Comparison of ENCODE assay signal across 8 cellular contexts in the genomic region with DNA sequence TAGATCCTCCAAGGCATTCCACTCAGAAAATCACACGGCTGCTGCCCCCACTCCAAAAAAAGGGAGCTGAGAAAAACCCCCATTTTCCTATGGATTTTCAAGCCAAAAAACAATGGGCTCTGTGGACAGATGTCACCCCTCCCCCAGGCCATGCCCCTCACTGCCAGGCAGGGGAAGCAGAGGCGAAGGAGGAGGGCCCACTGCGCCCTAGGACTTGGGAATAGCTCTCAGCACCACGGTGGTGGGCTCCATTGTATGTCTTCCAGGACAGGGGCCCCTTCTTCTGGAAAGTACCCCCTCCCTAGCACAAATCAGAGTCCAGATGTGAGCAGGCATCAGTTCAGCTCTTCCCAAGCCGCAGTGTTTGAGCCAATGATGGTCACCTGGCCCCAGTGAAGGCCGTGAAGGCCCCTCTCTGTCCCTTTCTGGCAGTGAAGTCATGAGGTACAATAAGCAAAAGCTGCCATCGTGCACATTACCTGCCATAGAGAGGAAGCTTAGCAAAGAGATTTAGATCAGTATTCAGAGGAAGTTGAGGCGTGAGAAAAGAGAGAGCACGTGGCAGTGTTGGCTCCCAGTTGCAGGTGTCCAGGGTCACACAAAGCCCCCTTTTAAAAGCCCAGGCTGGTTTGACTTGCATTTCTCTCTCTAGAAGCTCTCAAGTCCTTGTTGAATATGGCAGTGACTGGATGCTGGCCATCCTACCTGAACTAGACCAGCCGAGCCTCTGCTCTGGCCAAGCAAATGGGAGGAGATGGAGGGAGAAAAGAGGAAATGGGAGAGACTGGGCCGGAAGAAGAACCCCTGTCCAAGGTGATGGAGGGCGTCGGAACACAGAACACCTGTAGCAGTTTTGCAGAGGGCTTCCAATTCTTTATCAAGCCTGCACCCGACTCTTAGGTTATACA.
DNase-seq lines count a peak whose midpoint lies in the region; ATAC-seq and TF ChIP-seq lines count a peak whose summit lies in the region.

No MANE protein-coding gene starts in this region.

- WGBS in esophagus squamous epithelium, 2 donors = 61 to 66% methylated on average over 11 to 12 of the region's 14 CpGs

- H3K9me3 ChIP-seq in SJSA1 (replicated peaks) = no peaks in the 10 kb centered on the region
- no peaks in the 10 kb centered on the region for H3K9me3 ChIP-seq in esophagus squamous epithelium
- H3K9me3 ChIP-seq in skeletal muscle tissue (ENCODE audit: control insufficient read depth in 3 of 3, low read length in 3 of 3) = no peaks in the 10 kb centered on the region

- H3K9ac ChIP-seq in skeletal muscle tissue (ENCODE audit: low read depth in 1 of 3, low read length in 3 of 3) = peak overlapping the region; percentile 43 to 74 (median 66)

- intact Hi-C loops in esophagus squamous epithelium (cut with DNase I) = loop anchor here (10.0 kb wide), 1 partner anchor 255 kb away; no protein-coding TSS in a partner anchor

- H3K4me1 ChIP-seq in SJSA1 (replicated peaks) (peaks cover 87% of the 10 kb centered on the region), esophagus squamous epithelium (peaks cover 38 to 73% (median 55%) of the 10 kb centered on the region in 3 donors), skeletal muscle tissue (ENCODE audit: control insufficient read depth in 3 of 3, insufficient read depth in 3 of 3, low read length in 3 of 3) (peaks cover 42 to 70% (median 51%) of the 10 kb centered on the region in 3 donors)

- H3K4me3 ChIP-seq in SJSA1 (no peak overlapping the region), esophagus squamous epithelium (peak overlapping the region in 1 of 4 donors; percentile 37), skeletal muscle tissue (ENCODE audit: low read length in 3 of 3) (peak overlapping the region in 1 of 3 donors; percentile 1)

- H3K36me3 ChIP-seq in SJSA1 = no peaks in the 10 kb centered on the region
- H3K36me3 ChIP-seq in esophagus squamous epithelium = no peaks in the 10 kb centered on the region
- no peaks in the 10 kb centered on the region for H3K36me3 ChIP-seq in skeletal muscle tissue (ENCODE audit: control insufficient read depth in 3 of 3, insufficient read depth in 3 of 3, low read length in 3 of 3)

- H3K27ac ChIP-seq in SJSA1 (peak overlapping the region; percentile 92), esophagus squamous epithelium (peak overlapping the region; percentile 85 to 97 (median 89)), skeletal muscle tissue (ENCODE audit: low read depth, low read length) (peak overlapping the region; percentile 85)

- no peak for ATAC-seq in HG03159 (IDR thresholded peaks at IDR 0.05; ENCODE audit: unreplicated experiment)
- no peak for ATAC-seq in GM18909 (IDR thresholded peaks at IDR 0.05; ENCODE audit: poor library complexity, unreplicated experiment)

- TF ChIP-seq POLR2A in GM18526 (IDR thresholded peaks at IDR 0.05; ENCODE audit: extremely low read depth, insufficient read length) (peak; percentile 1), esophagus squamous epithelium (IDR thresholded peaks at IDR 0.05) (no peak)

- H3K27me3 ChIP-seq in SJSA1 (replicated peaks) = no peaks in the 10 kb centered on the region
- H3K27me3 ChIP-seq in esophagus squamous epithelium = no peaks in the 10 kb centered on the region
- no peaks in the 10 kb centered on the region for H3K27me3 ChIP-seq in skeletal muscle tissue (ENCODE audit: control insufficient read depth in 3 of 3, insufficient read depth in 3 of 3, low read length in 3 of 3)

- DNase-seq in SJSA1 (ENCODE audit: low read depth in 1 of 2, low spot score in 2 of 2) (no peak), esophagus squamous epithelium (lab: John Stamatoyannopoulos, UW) (no peak), GM19240 (ENCODE audit: insufficient read length, low spot score) (no peak)
- DNase-seq in stimulated activated CD8-positive, alpha-beta memory T cell treated with anti-CD3 and anti-CD28 coated beads, Interleukin-4, amount 100 ng/mL, for 48 hours = no peak

- TF ChIP-seq CTCF in esophagus squamous epithelium (IDR thresholded peaks at IDR 0.05) = no peak
